Comparison of ENCODE assay signal across 22 cellular contexts in genomic region chr7:106653488-106653887, GRCh38.
"Had no signal": no experiment of that assay in that cellular context is flagged by ENCODE, and none has a peak within 500 bp of the region (broad histone marks: within the 10 kb centered on the region; RNA-seq: fewer than 3 reads in every experiment).

No MANE protein-coding gene starts in this region.

- ATAC-seq: gastrocnemius medialis; heart right ventricle; left colon; left lung; left ventricle myocardium superior; lower lobe of right lung; mucosa of descending colon; naive thymus-derived CD8-positive, alpha-beta T cell had no signal

- H3K4me3 ChIP-seq: coronary artery, dorsolateral prefrontal cortex, esophagus muscularis mucosa, gastrocnemius medialis, heart right ventricle, left lung, lower lobe of right lung, mucosa of descending colon had no signal

- DNase-seq: dermis blood vessel endothelial cell; dorsolateral prefrontal cortex; effector CD4-positive, alpha-beta T cell; effector memory CD4-positive, alpha-beta T cell; foreskin melanocyte; gastrocnemius medialis; glutamatergic neuron; head of caudate nucleus; heart right ventricle; hippocampal formation; kidney; kidney glomerular epithelial cell; left colon; left lung; left ventricle myocardium superior; lower lobe of right lung; mesenchymal stem cell; mucosa of descending colon; naive B cell; naive thymus-derived CD8-positive, alpha-beta T cell had no signal
